In the genomic region with DNA sequence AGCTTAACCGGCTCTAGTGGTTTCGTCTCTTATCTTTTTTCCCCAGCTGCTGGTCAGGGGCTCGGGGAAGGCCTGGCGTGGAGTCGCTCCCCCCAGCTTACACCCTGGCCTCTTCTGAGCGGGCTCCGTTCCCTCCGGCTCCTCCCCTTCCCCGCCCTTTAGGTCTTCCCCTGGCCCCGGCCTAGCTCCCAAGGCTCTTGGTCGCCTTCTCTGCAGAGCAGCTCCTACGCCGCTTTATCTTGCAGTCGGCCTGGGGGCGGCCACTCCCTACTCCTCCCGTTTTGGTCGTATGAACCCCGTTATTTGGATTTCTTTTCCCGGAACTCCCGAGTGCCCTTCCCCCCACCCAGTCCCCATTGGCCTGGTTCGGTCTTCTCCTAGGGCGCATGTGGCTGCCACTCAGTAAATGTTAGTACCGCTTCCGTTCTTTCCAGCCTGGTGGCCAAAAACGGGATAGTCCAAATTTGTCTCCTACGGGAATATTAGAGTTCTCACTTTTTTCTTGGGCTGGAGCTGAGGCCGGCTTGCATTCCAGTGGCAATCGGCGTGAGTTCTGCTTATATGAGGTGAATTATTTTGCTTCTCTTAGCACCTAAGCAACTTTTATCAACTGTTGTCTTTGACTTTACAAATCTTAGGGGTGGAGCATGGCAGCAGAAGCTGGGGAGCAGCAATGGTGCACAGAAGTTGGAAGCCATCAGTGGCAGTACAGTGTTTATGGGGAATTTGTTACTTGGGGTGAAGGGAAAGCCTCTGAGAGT, we compare ENCODE assay signal across 8 cellular contexts. TPM values are rescaled to one million over a fixed set of nuclear protein-coding genes. Genes with fewer than 3 reads are reported as not detected.
A peak's percentile ranks its signal among the peaks of the same experiment; 100 is the strongest.
DNase-seq lines count a peak whose midpoint lies in the region; ATAC-seq and TF ChIP-seq lines count a peak whose summit lies in the region.

No MANE protein-coding gene starts in this region.

- peaks cover 0 to 35% of the 10 kb centered on the region in 2 donors for H3K36me3 ChIP-seq in psoas muscle (ENCODE audit: insufficient read depth in 1 of 2, low read depth in 1 of 2)

- no peaks in the 10 kb centered on the region for H3K27me3 Mint-ChIP-seq in activated naive CD8-positive, alpha-beta T cell treated with anti-CD3 and anti-CD28 coated beads, Interleukin-2, amount 10 ng/mL, durations not matched to agents 7 days and 5 days

- DNase-seq in GM03348 (ENCODE audit: low spot score) (peak; percentile 87), HT1080 (ENCODE audit: low read depth) (peak; percentile 81), NCI-H82 treated with DMSO at 0.1 percent for 48 hours (lab: John Stamatoyannopoulos, UW; ENCODE audit: unreplicated experiment) (peak; percentile 78), cardiac septum (ENCODE audit: low spot score) (peak; percentile 92), psoas muscle (peak in 1 of 2 donors; percentile 79), activated gamma-delta T cell treated with Interleukin-2 at 50 U/mL for 16 hours (no peak)
- DNase-seq in activated naive CD8-positive, alpha-beta T cell treated with anti-CD3 and anti-CD28 coated beads, Interleukin-2, amount 10 ng/mL, durations not matched to agents 7 days and 5 days = no peak

- H3K27ac ChIP-seq in psoas muscle = peak overlapping the region; percentile 98

- peak overlapping the region; percentile 94 for H3K4me3 ChIP-seq in psoas muscle

- TF ChIP-seq CTCF in psoas muscle (IDR thresholded peaks at IDR 0.05) = peak; percentile 49

- intact Hi-C loops in cardiac septum (cut with DNase I) (loop anchor here (2.0 kb wide), 4 partner anchors 16 to 76 kb away; partner anchors contain the start of genes MAP7D1 and TRAPPC3), psoas muscle (cut with DNase I) (loop anchor here (2.0 to 5.0 kb wide), 3 partner anchors 60 to 67 kb away; partner anchors contain the start of gene MAP7D1 (in 1 of the 2))

- no peaks in the 10 kb centered on the region for H3K9me3 ChIP-seq in psoas muscle

- ATAC-seq in GM21576 (IDR thresholded peaks at IDR 0.05; ENCODE audit: unreplicated experiment) (peak; percentile 51), psoas muscle (peak; percentile 72 to 78 (median 74))
- ATAC-seq in activated naive CD8-positive, alpha-beta T cell treated with anti-CD3 and anti-CD28 coated beads, Interleukin-2, amount 10 ng/mL, durations not matched to agents 7 days and 5 days (ENCODE audit: low read depth) = peak; percentile 68

- H3K4me1 Mint-ChIP-seq in activated naive CD8-positive, alpha-beta T cell treated with anti-CD3 and anti-CD28 coated beads, Interleukin-2, amount 10 ng/mL, durations not matched to agents 7 days and 5 days = peaks cover 26% of the 10 kb centered on the region

- peak overlapping the region; percentile 97 for H3K4me3 Mint-ChIP-seq in activated naive CD8-positive, alpha-beta T cell treated with anti-CD3 and anti-CD28 coated beads, Interleukin-2, amount 10 ng/mL, durations not matched to agents 7 days and 5 days

- no peaks in the 10 kb centered on the region for H3K27me3 ChIP-seq in psoas muscle (ENCODE audit: insufficient read depth in 3 of 3, low read length in 2 of 3)

- H3K4me1 ChIP-seq in psoas muscle = peaks cover 30% of the 10 kb centered on the region

- H3K9me3 Mint-ChIP-seq in activated naive CD8-positive, alpha-beta T cell treated with anti-CD3 and anti-CD28 coated beads, Interleukin-2, amount 10 ng/mL, durations not matched to agents 7 days and 5 days = no peaks in the 10 kb centered on the region

- peak overlapping the region; percentile 100 for H3K27ac Mint-ChIP-seq in activated naive CD8-positive, alpha-beta T cell treated with anti-CD3 and anti-CD28 coated beads, Interleukin-2, amount 10 ng/mL, durations not matched to agents 7 days and 5 days

- 0 to 1% (median 0%) methylated on average over 27 to 29 of the region's 29 CpGs for WGBS in psoas muscle, 3 donors

- H3K36me3 Mint-ChIP-seq in activated naive CD8-positive, alpha-beta T cell treated with anti-CD3 and anti-CD28 coated beads, Interleukin-2, amount 10 ng/mL, durations not matched to agents 7 days and 5 days = peaks cover 19% of the 10 kb centered on the region

- POLR2A ChIA-PET in activated naive CD8-positive, alpha-beta T cell treated with anti-CD3 and anti-CD28 coated beads, Interleukin-2, amount 10 ng/mL, durations not matched to agents 7 days and 5 days (lab: Charles Lee) = interaction anchor here (0.5 to 3.2 kb wide), 23 partner anchors 9 to 505 kb away, joined by 3 to 33 read pairs (median 5); partner anchors contain the start of genes EVA1B, MAP7D1, MRPS15 and TRAPPC3

RNA-seq across cellular contexts. Expression of gene THRAP3, which starts 0.5 kb away (rescaled TPM):
- total RNA-seq in HT1080 (2014; rRNA removed; shearing (Covaris generic)) = 92.0 and 93.0 TPM in 2 replicates
- 65.5 and 72.6 TPM in 2 replicates for polyA plus RNA-seq in HT1080 (2015; cell fraction: cytosol; rRNA removed)
- polyA plus RNA-seq in HT1080 (2015; cell fraction: nucleus; rRNA removed) = 202 and 209 TPM in 2 replicates
- 100 to 1,000 TPM; 125 to 130 TPM for total RNA-seq in activated naive CD8-positive, alpha-beta T cell treated with anti-CD3 and anti-CD28 coated beads, Interleukin-2, amount 10 ng/mL, durations not matched to agents 7 days and 5 days
- total RNA-seq in cardiac septum (86.5 TPM), psoas muscle (100 to 1,000 TPM in 3 of 4 donors, 10 to 100 TPM in 1; 96.6 to 159 (median 124) TPM)
- 10 to 100 TPM; 45.8 to 92.9 (median 80.3) TPM for polyA plus RNA-seq in psoas muscle

Comparison
In these comparisons a context has a peak if more than half of its experiments do, and no peak if none do; other contexts are left out.
1. DNase-seq: peak in GM03348 (single experiment), HT1080 (single experiment), NCI-H82 treated with DMSO at 0.1 percent for 48 hours (single experiment) and cardiac septum (single experiment); none in activated naive CD8-positive, alpha-beta T cell treated with anti-CD3 and anti-CD28 coated beads, Interleukin-2, amount 10 ng/mL, durations not matched to agents 7 days and 5 days (single experiment) and activated gamma-delta T cell treated with Interleukin-2 at 50 U/mL for 16 hours (single experiment).
2. Peak in every context shown above with its lines, with median percentiles within 50 percentile points of each other: ATAC-seq.